In genomic region chr10:79269969-79270368, GRCh38 we compare ENCODE assay signal across 14 cellular contexts.
DNase-seq lines count a peak whose midpoint lies in the region; ATAC-seq and TF ChIP-seq lines count a peak whose summit lies in the region.
"Had no signal": no experiment of that assay in that cellular context is flagged by ENCODE, and none has a peak within 500 bp of the region (broad histone marks: within the 10 kb centered on the region; RNA-seq: fewer than 3 reads in every experiment).

No MANE protein-coding gene starts in this region.

- H3K4me3 ChIP-seq in left ventricle myocardium inferior (no peak overlapping the region), dorsolateral prefrontal cortex (peak overlapping the region in 1 of 59 donors; percentile 18), upper lobe of right lung (no peak overlapping the region)
- H3K4me3 ChIP-seq: coronary artery, SJSA1 had no signal

- no peaks in the 10 kb centered on the region for H3K36me3 Mint-ChIP-seq in neural crest cell (ENCODE audit: low read depth)
- H3K36me3 Mint-ChIP-seq: activated naive CD4-positive, alpha-beta T cell treated with anti-CD3 and anti-CD28 coated beads, Interleukin-2, amount 50 U/mL, for 72 hours had no signal

- H3K27ac ChIP-seq in left ventricle myocardium inferior (replicated peaks) (peak overlapping the region; percentile 93), dorsolateral prefrontal cortex (peak overlapping the region in 56 of 59 donors; percentile 6 to 97 (median 80)), upper lobe of right lung (peak overlapping the region; percentile 55)
- H3K27ac ChIP-seq: SJSA1 had no signal

- no peaks in the 10 kb centered on the region for H3K27me3 Mint-ChIP-seq in neural crest cell (ENCODE audit: low read depth)

- DNase-seq in left ventricle myocardium inferior (no peak), Right ventricle myocardium inferior (ENCODE audit: missing footprints) (no peak), dorsolateral prefrontal cortex (no peak), neural crest cell (ENCODE audit: low read depth, low spot score) (no peak), upper lobe of right lung (no peak), dedifferentiated amniotic fluid mesenchymal stem cell (ENCODE audit: extremely low spot score) (no peak), hippocampal formation (lab: John Stamatoyannopoulos, UW) (no peak), DMS79 (lab: John Stamatoyannopoulos, UW) (no peak)
- DNase-seq: activated CD8-positive, alpha-beta memory T cell treated with anti-CD3 and anti-CD28 coated beads, Interleukin-2, amount 50 U/mL, for 4 hours; NCI-H2081 treated with DMSO at 0.1 percent for 48 hours had no signal

- no peaks in the 10 kb centered on the region for H3K27me3 ChIP-seq in left ventricle myocardium inferior (ENCODE audit: low read depth)
- no peaks in the 10 kb centered on the region for H3K27me3 ChIP-seq in dorsolateral prefrontal cortex
- no peaks in the 10 kb centered on the region for H3K27me3 ChIP-seq in upper lobe of right lung
- H3K27me3 ChIP-seq: SJSA1 had no signal

- no peaks in the 10 kb centered on the region for H3K36me3 ChIP-seq in left ventricle myocardium inferior
- H3K36me3 ChIP-seq in upper lobe of right lung, result peaks cover 3% of the 10 kb centered on the region

- H3K4me1 ChIP-seq in left ventricle myocardium inferior (peaks cover 100% of the 10 kb centered on the region), upper lobe of right lung (peaks cover 87% of the 10 kb centered on the region)

- peak overlapping the region; percentile 9 for H3K4me3 Mint-ChIP-seq in neural crest cell

- H3K4me1 Mint-ChIP-seq in neural crest cell, result peaks cover 72% of the 10 kb centered on the region

- intact Hi-C loops in left ventricle myocardium inferior (cut with micrococcal nuclease) (loop anchor here (10.0 kb wide), 1 partner anchor 45 kb away; no protein-coding TSS in a partner anchor), Right ventricle myocardium inferior (cut with DNase I) (no loop called here), dorsolateral prefrontal cortex (cut with DNase I) (loop anchor here (5.0 to 10.0 kb wide), 4 partner anchors 45 to 305 kb away; no protein-coding TSS in a partner anchor), upper lobe of right lung (cut with DNase I) (no loop called here)

- peak overlapping the region; percentile 93 for H3K27ac Mint-ChIP-seq in neural crest cell (ENCODE audit: unreplicated experiment)

- H3K9me3 Mint-ChIP-seq in neural crest cell, result no peaks in the 10 kb centered on the region
- H3K9me3 Mint-ChIP-seq: activated naive CD4-positive, alpha-beta T cell treated with anti-CD3 and anti-CD28 coated beads, Interleukin-2, amount 50 U/mL, for 72 hours had no signal

- H3K9me3 ChIP-seq in left ventricle myocardium inferior (replicated peaks) (no peaks in the 10 kb centered on the region), upper lobe of right lung (no peaks in the 10 kb centered on the region)
- H3K9me3 ChIP-seq: SJSA1 had no signal

- no peak for ATAC-seq in Right ventricle myocardium inferior
- no peak for ATAC-seq in upper lobe of right lung
- ATAC-seq: activated naive CD4-positive, alpha-beta T cell treated with anti-CD3 and anti-CD28 coated beads, Interleukin-2, amount 50 U/mL, for 72 hours; sciatic nerve had no signal

- TF ChIP-seq CTCF in left ventricle myocardium inferior (IDR thresholded peaks at IDR 0.05; ENCODE audit: borderline replicate concordance), result no peak
- no peak for TF ChIP-seq CTCF in dorsolateral prefrontal cortex (IDR thresholded peaks at IDR 0.05 in 54 of 56, conservative IDR thresholded peaks at IDR 0.05 in 2 of 56; ENCODE audit: low read depth in 1 of 56, partially characterized antibody in 56 of 56)
- TF ChIP-seq CTCF in neural crest cell (conservative IDR thresholded peaks at IDR 0.05), result no peak
- TF ChIP-seq CTCF in upper lobe of right lung (IDR thresholded peaks at IDR 0.05), result no peak

Comparison
In these comparisons a context has a peak if more than half of its experiments do, and no peak if none do; other contexts are left out.
1. intact Hi-C loops: an anchor here in left ventricle myocardium inferior (10.0 kb wide) and dorsolateral prefrontal cortex (5.0 to 10.0 kb wide); none called in Right ventricle myocardium inferior and upper lobe of right lung.